ENCODE assay signal across 12 cellular contexts in the genomic region with DNA sequence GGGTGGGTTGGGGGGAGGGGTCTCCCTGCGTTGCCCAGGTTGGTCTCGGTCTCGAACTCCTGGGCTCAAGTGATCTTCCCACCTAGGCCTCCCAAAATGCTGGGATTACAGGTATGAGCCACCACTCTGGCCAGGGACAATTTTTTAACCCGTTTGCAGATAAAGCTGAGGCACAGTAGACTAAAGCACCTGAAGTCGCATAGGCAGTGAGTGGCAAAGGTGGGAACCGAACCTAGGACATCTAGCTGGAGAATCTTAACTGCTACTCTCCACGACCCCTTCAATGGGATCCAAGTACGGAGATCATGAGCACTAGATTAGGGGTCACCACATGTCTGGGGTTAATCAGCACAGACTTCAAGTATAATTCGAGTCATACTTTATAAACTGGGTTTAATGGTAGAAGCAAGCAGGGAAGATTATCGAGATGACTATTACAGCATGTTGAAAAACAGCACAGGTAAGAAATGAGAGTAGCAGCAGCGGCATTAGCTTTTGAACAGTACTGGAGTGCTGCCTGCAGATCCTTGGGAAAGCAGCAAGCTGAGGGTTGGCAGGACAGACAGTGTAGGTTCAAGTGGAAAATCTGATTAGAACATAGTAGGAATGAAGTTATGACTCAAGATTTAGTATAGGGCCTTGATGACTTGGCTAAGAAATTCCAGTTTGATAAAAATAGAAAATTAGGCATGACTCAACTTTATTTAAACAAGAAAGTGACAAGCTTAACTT. TPM values are rescaled to one million over a fixed set of nuclear protein-coding genes. Genes with fewer than 3 reads are reported as not detected.
DNase-seq lines count a peak whose midpoint lies in the region; ATAC-seq and TF ChIP-seq lines count a peak whose summit lies in the region.
"Had no signal": no experiment of that assay in that cellular context is flagged by ENCODE, and none has a peak within 500 bp of the region (broad histone marks: within the 10 kb centered on the region; RNA-seq: fewer than 3 reads in every experiment).

No MANE protein-coding gene starts in this region.

- H3K27ac Mint-ChIP-seq in activated naive CD4-positive, alpha-beta T cell treated with anti-CD3 and anti-CD28 coated beads for 36 hours = peak overlapping the region; percentile 46
- peak overlapping the region; percentile 20 for H3K27ac Mint-ChIP-seq in activated naive CD8-positive, alpha-beta T cell treated with anti-CD3 and anti-CD28 coated beads, Interleukin-2, amount 50 U/mL, for 24 hours
- H3K27ac Mint-ChIP-seq in type B pancreatic cell = no peak overlapping the region
- H3K27ac Mint-ChIP-seq in naive thymus-derived CD4-positive, alpha-beta T cell = no peak overlapping the region

- H3K4me3 Mint-ChIP-seq in activated naive CD4-positive, alpha-beta T cell treated with anti-CD3 and anti-CD28 coated beads for 36 hours = no peak overlapping the region
- H3K4me3 Mint-ChIP-seq in activated naive CD8-positive, alpha-beta T cell treated with anti-CD3 and anti-CD28 coated beads, Interleukin-2, amount 50 U/mL, for 24 hours = no peak overlapping the region
- H3K4me3 Mint-ChIP-seq in type B pancreatic cell = no peak overlapping the region
- no peak overlapping the region for H3K4me3 Mint-ChIP-seq in naive thymus-derived CD4-positive, alpha-beta T cell

- CTCF ChIA-PET in activated naive CD4-positive, alpha-beta T cell treated with anti-CD3 and anti-CD28 coated beads for 36 hours (lab: Charles Lee) = interaction anchor here (1.0 to 3.2 kb wide), 7 partner anchors 12 to 86 kb away, joined by 3 to 13 read pairs (median 4); no protein-coding TSS in a partner anchor
- CTCF ChIA-PET in naive thymus-derived CD4-positive, alpha-beta T cell (lab: Charles Lee) = interaction anchor here (0.7 to 1.5 kb wide), 2 partner anchors 22 to 70 kb away, joined by 3 to 4 read pairs; no protein-coding TSS in a partner anchor

- WGBS in heart right ventricle, 2 donors = 84 to 85% methylated on average over 11 of the region's 11 CpGs

- intact Hi-C loops in activated naive CD4-positive, alpha-beta T cell treated with anti-CD3 and anti-CD28 coated beads for 36 hours (cut with micrococcal nuclease) = no loop called here
- intact Hi-C loops in heart right ventricle (cut with DNase I) = loop anchor here in 1 of 10 donors (5.0 kb wide), 1 partner anchor 33 kb away; no protein-coding TSS in a partner anchor
- intact Hi-C loops in naive thymus-derived CD4-positive, alpha-beta T cell (cut with micrococcal nuclease) = no loop called here

- H3K27me3 ChIP-seq in heart right ventricle = no peaks in the 10 kb centered on the region
- no peaks in the 10 kb centered on the region for H3K27me3 ChIP-seq in thoracic aorta (replicated peaks; ENCODE audit: insufficient read depth)
- no peaks in the 10 kb centered on the region for H3K27me3 ChIP-seq in naive thymus-derived CD4-positive, alpha-beta T cell (ENCODE audit: control insufficient read depth in 2 of 2, insufficient read depth in 2 of 2, low read length in 2 of 2)
- H3K27me3 ChIP-seq: BE2C had no signal

- peaks cover 19% of the 10 kb centered on the region for H3K4me1 Mint-ChIP-seq in activated naive CD4-positive, alpha-beta T cell treated with anti-CD3 and anti-CD28 coated beads for 36 hours (ENCODE audit: low read depth)
- peaks cover 17% of the 10 kb centered on the region for H3K4me1 Mint-ChIP-seq in activated naive CD8-positive, alpha-beta T cell treated with anti-CD3 and anti-CD28 coated beads, Interleukin-2, amount 50 U/mL, for 24 hours
- H3K4me1 Mint-ChIP-seq in type B pancreatic cell (ENCODE audit: unreplicated experiment) = peaks cover 15% of the 10 kb centered on the region
- H3K4me1 Mint-ChIP-seq in naive thymus-derived CD4-positive, alpha-beta T cell = peaks cover 0 to 4% (median 0%) of the 10 kb centered on the region in 7 donors

- TF ChIP-seq CTCF in heart right ventricle (IDR thresholded peaks at IDR 0.05) (no peak), thoracic aorta (IDR thresholded peaks at IDR 0.05) (no peak), type B pancreatic cell (conservative IDR thresholded peaks at IDR 0.05) (no peak)

- H3K4me1 ChIP-seq in heart right ventricle (peaks cover 10 to 81% (median 65%) of the 10 kb centered on the region in 9 donors), thoracic aorta (ENCODE audit: control insufficient read depth in 1 of 2, low read depth in 2 of 2) (peaks cover 13 to 74% of the 10 kb centered on the region in 2 donors)
- no peaks in the 10 kb centered on the region for H3K4me1 ChIP-seq in naive thymus-derived CD4-positive, alpha-beta T cell (ENCODE audit: control insufficient read depth in 2 of 2, insufficient read depth in 2 of 2, low read length in 2 of 2)
- H3K4me1 ChIP-seq: BE2C had no signal

- H3K36me3 Mint-ChIP-seq in activated naive CD4-positive, alpha-beta T cell treated with anti-CD3 and anti-CD28 coated beads for 36 hours (ENCODE audit: low read depth) = no peaks in the 10 kb centered on the region
- H3K36me3 Mint-ChIP-seq in activated naive CD8-positive, alpha-beta T cell treated with anti-CD3 and anti-CD28 coated beads, Interleukin-2, amount 50 U/mL, for 24 hours (ENCODE audit: low read depth) = no peaks in the 10 kb centered on the region
- H3K36me3 Mint-ChIP-seq in type B pancreatic cell = no peaks in the 10 kb centered on the region
- H3K36me3 Mint-ChIP-seq in naive thymus-derived CD4-positive, alpha-beta T cell = no peaks in the 10 kb centered on the region

- H3K36me3 ChIP-seq in heart right ventricle (peaks cover 0 to 34% (median 22%) of the 10 kb centered on the region in 9 donors), thoracic aorta (no peaks in the 10 kb centered on the region)
- no peaks in the 10 kb centered on the region for H3K36me3 ChIP-seq in naive thymus-derived CD4-positive, alpha-beta T cell (ENCODE audit: control insufficient read depth in 2 of 3, insufficient read depth in 3 of 3, low read length in 3 of 3)
- H3K36me3 ChIP-seq: BE2C, neutrophil had no signal

- peak; percentile 15 for DNase-seq in activated naive CD4-positive, alpha-beta T cell treated with anti-CD3 and anti-CD28 coated beads for 36 hours
- no peak for DNase-seq in activated naive CD4-positive, alpha-beta T cell (lab: John Stamatoyannopoulos, UW)
- no peak for DNase-seq in activated naive CD8-positive, alpha-beta T cell treated with anti-CD3 and anti-CD28 coated beads, Interleukin-2, amount 50 U/mL, for 24 hours
- DNase-seq in heart right ventricle (no peak), thoracic aorta (ENCODE audit: low spot score) (no peak), type B pancreatic cell (ENCODE audit: extremely low spot score, unreplicated experiment) (no peak)
- DNase-seq in naive thymus-derived CD4-positive, alpha-beta T cell = no peak
- DNase-seq in activated effector memory CD4-positive, alpha-beta T cell treated with anti-CD3 and anti-CD28 coated beads, Interleukin-2, amount 50 U/mL, for 16 hours = no peak
- DNase-seq: activated B cell treated with CpG ODN at 0.5 μM for 24 hours, BE2C, Kasumi-1 had no signal

- no peaks in the 10 kb centered on the region for H3K9me3 ChIP-seq in heart right ventricle
- H3K9me3 ChIP-seq in thoracic aorta = no peaks in the 10 kb centered on the region
- no peaks in the 10 kb centered on the region for H3K9me3 ChIP-seq in naive thymus-derived CD4-positive, alpha-beta T cell (ENCODE audit: control insufficient read depth in 2 of 3, low read length in 3 of 3)
- H3K9me3 ChIP-seq: BE2C, neutrophil had no signal

- POLR2A ChIA-PET in naive thymus-derived CD4-positive, alpha-beta T cell (lab: Charles Lee) = interaction anchor here (0.6 kb wide), 1 partner anchor 418 kb away, joined by 4 read pairs; no protein-coding TSS in a partner anchor

- no peak overlapping the region for H3K4me3 ChIP-seq in heart right ventricle
- peak overlapping the region; percentile 47 for H3K4me3 ChIP-seq in thoracic aorta
- H3K4me3 ChIP-seq in naive thymus-derived CD4-positive, alpha-beta T cell (ENCODE audit: low read length) = no peak overlapping the region

- no peaks in the 10 kb centered on the region for H3K27me3 Mint-ChIP-seq in activated naive CD4-positive, alpha-beta T cell treated with anti-CD3 and anti-CD28 coated beads for 36 hours (ENCODE audit: low read depth)
- peaks cover 2% of the 10 kb centered on the region for H3K27me3 Mint-ChIP-seq in activated naive CD8-positive, alpha-beta T cell treated with anti-CD3 and anti-CD28 coated beads, Interleukin-2, amount 50 U/mL, for 24 hours
- H3K27me3 Mint-ChIP-seq in type B pancreatic cell = peaks cover 5% of the 10 kb centered on the region
- peaks cover 0 to 22% (median 0%) of the 10 kb centered on the region in 5 donors for H3K27me3 Mint-ChIP-seq in naive thymus-derived CD4-positive, alpha-beta T cell

- no peaks in the 10 kb centered on the region for H3K9me3 Mint-ChIP-seq in activated naive CD4-positive, alpha-beta T cell treated with anti-CD3 and anti-CD28 coated beads for 36 hours
- H3K9me3 Mint-ChIP-seq in activated naive CD8-positive, alpha-beta T cell treated with anti-CD3 and anti-CD28 coated beads, Interleukin-2, amount 50 U/mL, for 24 hours = no peaks in the 10 kb centered on the region
- no peaks in the 10 kb centered on the region for H3K9me3 Mint-ChIP-seq in type B pancreatic cell
- no peaks in the 10 kb centered on the region for H3K9me3 Mint-ChIP-seq in naive thymus-derived CD4-positive, alpha-beta T cell
- H3K9me3 Mint-ChIP-seq: activated B cell treated with CpG ODN at 0.5 μM for 24 hours had no signal

- peak; percentile 86 for ATAC-seq in activated naive CD8-positive, alpha-beta T cell treated with anti-CD3 and anti-CD28 coated beads, Interleukin-2, amount 50 U/mL, for 24 hours
- ATAC-seq in heart right ventricle (peak in 6 of 8 donors; percentile 18 to 70 (median 32)), thoracic aorta (ENCODE audit: insufficient number of reproducible peaks, low FRiP score, low read depth) (peak; percentile 60)
- no peak for ATAC-seq in naive thymus-derived CD4-positive, alpha-beta T cell

- peak overlapping the region in 8 of 10 donors; percentile 26 to 84 (median 68) for H3K27ac ChIP-seq in heart right ventricle
- peak overlapping the region; percentile 35 to 73 for H3K27ac ChIP-seq in thoracic aorta
- H3K27ac ChIP-seq in naive thymus-derived CD4-positive, alpha-beta T cell (ENCODE audit: low read depth, low read length) = no peak overlapping the region
- H3K27ac ChIP-seq: neutrophil had no signal

RNA-seq across cellular contexts. Expression of gene NID2, which starts 23.9 kb away (rescaled TPM):
- total RNA-seq in activated naive CD4-positive, alpha-beta T cell treated with anti-CD3 and anti-CD28 coated beads for 36 hours = not detected
- total RNA-seq in heart right ventricle (10 to 100 TPM; 26.6 to 66.0 (median 39.2) TPM), thoracic aorta (10 to 100 TPM; 21.0 to 33.3 TPM), type B pancreatic cell (ENCODE audit: low replicate concordance) (8.3 and 65.7 TPM in 2 replicates)
- polyA plus RNA-seq in heart right ventricle = 10 to 100 TPM; 15.1 to 29.8 TPM
- under 1 TPM in 2 of 5 experiments, not detected in 3; 0.42 to 0.94 TPM for total RNA-seq in naive thymus-derived CD4-positive, alpha-beta T cell
- polyA plus RNA-seq in naive thymus-derived CD4-positive, alpha-beta T cell = under 1 TPM in 1 of 2 donors, not detected in 1; 0.35 TPM
- total RNA-seq: activated B cell treated with CpG ODN at 0.5 μM for 24 hours had no signal

RNA-seq across cellular contexts. Expression of gene RTRAF, which starts 55.6 kb away (rescaled TPM):
- total RNA-seq in activated naive CD4-positive, alpha-beta T cell treated with anti-CD3 and anti-CD28 coated beads for 36 hours = 100 to 1,000 TPM; 255 to 275 TPM
- total RNA-seq in heart right ventricle (100 to 1,000 TPM; 181 to 258 (median 214) TPM), thoracic aorta (10 to 100 TPM; 36.9 to 44.8 TPM), type B pancreatic cell (ENCODE audit: low replicate concordance) (185 and 206 TPM in 2 replicates)
- polyA plus RNA-seq in heart right ventricle = 100 to 1,000 TPM; 178 to 276 TPM
- 100 to 1,000 TPM; 112 to 180 (median 116) TPM for total RNA-seq in naive thymus-derived CD4-positive, alpha-beta T cell
- polyA plus RNA-seq in naive thymus-derived CD4-positive, alpha-beta T cell = 100 to 1,000 TPM; 169 to 206 TPM

Comparison
In these comparisons a context has a peak if more than half of its experiments do, and no peak if none do; other contexts are left out.
1. H3K27ac Mint-ChIP-seq: peak in activated naive CD4-positive, alpha-beta T cell treated with anti-CD3 and anti-CD28 coated beads for 36 hours (single experiment) and activated naive CD8-positive, alpha-beta T cell treated with anti-CD3 and anti-CD28 coated beads, Interleukin-2, amount 50 U/mL, for 24 hours (single experiment); none in type B pancreatic cell (single experiment) and naive thymus-derived CD4-positive, alpha-beta T cell (0 of 9).